1 cellular context compared by ENCODE assay signal in genomic region chr5:142720561-142721275, GRCh38.
TF ChIP-seq lines count a peak whose summit lies in the region.

No MANE protein-coding gene starts in this region.

TF ChIP-seq in HepG2, 621 proteins besides CTCF, POLR2A, EP300 and RAD21 (continued from another document and continues in another):
- TF ChIP-seq ETV5 (CRISPR knock-in tag; IDR thresholded peaks at IDR 0.05; ENCODE audit: borderline replicate concordance) (peak; percentile 16; the same call in 1 of the 2 replicates), NR3C1 (CRISPR knock-in tag; IDR thresholded peaks at IDR 0.05) (no peak), FOXA3 (CRISPR knock-in tag; IDR thresholded peaks at IDR 0.05) (peak; percentile 59), NFYB (CRISPR knock-in tag; IDR thresholded peaks at IDR 0.05) (no peak), HMG20A (CRISPR knock-in tag; IDR thresholded peaks at IDR 0.05; ENCODE audit: borderline replicate concordance) (peak; percentile 28; the same call in 1 of the 2 replicates), ZGPAT (CRISPR knock-in tag; IDR thresholded peaks at IDR 0.05) (0 out of 2 replicates have a peak, but pooled peaks have one; percentile 25), THRA (CRISPR knock-in tag; IDR thresholded peaks at IDR 0.05; ENCODE audit: borderline replicate concordance) (peak; percentile 27; the same call in 1 of the 2 replicates), AHR (CRISPR knock-in tag; IDR thresholded peaks at IDR 0.05) (no peak), ZNF260 (CRISPR knock-in tag; IDR thresholded peaks at IDR 0.05; ENCODE audit: borderline replicate concordance, low read depth) (no peak), ZNF644 (CRISPR knock-in tag; IDR thresholded peaks at IDR 0.05; ENCODE audit: low read depth) (no peak), SKI (IDR thresholded peaks at IDR 0.05; ENCODE audit: partially characterized antibody) (no peak), FOXP1 (IDR thresholded peaks at IDR 0.05) (no peak), FOXP1 (CRISPR knock-in tag; IDR thresholded peaks at IDR 0.05) (peak; percentile 50; the same call in 1 of the 2 replicates), SRF (IDR thresholded peaks at IDR 0.05; ENCODE audit: low read depth, low read length) (no peak), GLI4 (CRISPR knock-in tag; IDR thresholded peaks at IDR 0.05; ENCODE audit: borderline replicate concordance) (no peak), CCDC6 (CRISPR knock-in tag; IDR thresholded peaks at IDR 0.05) (no peak), NPAS2 (CRISPR knock-in tag; IDR thresholded peaks at IDR 0.05; ENCODE audit: borderline replicate concordance) (no peak), ZNF598 (CRISPR knock-in tag; IDR thresholded peaks at IDR 0.05; ENCODE audit: borderline replicate concordance) (no peak), ERF (CRISPR knock-in tag; IDR thresholded peaks at IDR 0.05) (no peak), ZNF704 (CRISPR knock-in tag; IDR thresholded peaks at IDR 0.05; ENCODE audit: borderline replicate concordance) (no peak), ZNF44 (CRISPR knock-in tag; IDR thresholded peaks at IDR 0.05) (no peak), ZNF205 (CRISPR knock-in tag; IDR thresholded peaks at IDR 0.05) (no peak), NCOA1 (CRISPR knock-in tag; IDR thresholded peaks at IDR 0.05) (no peak), ZNF772 (CRISPR knock-in tag; IDR thresholded peaks at IDR 0.05) (no peak), HDAC2 (CRISPR knock-in tag; IDR thresholded peaks at IDR 0.05) (no peak), PHF20 (CRISPR knock-in tag; IDR thresholded peaks at IDR 0.05) (no peak), ZNF30 (CRISPR knock-in tag; IDR thresholded peaks at IDR 0.05) (no peak), CHD4 (IDR thresholded peaks at IDR 0.05; ENCODE audit: borderline replicate concordance, low read length) (no peak), THYN1 (CRISPR knock-in tag; IDR thresholded peaks at IDR 0.05; ENCODE audit: borderline replicate concordance, low read depth) (no peak), ZNF547 (CRISPR knock-in tag; IDR thresholded peaks at IDR 0.05) (no peak), NFKB2 (CRISPR knock-in tag; IDR thresholded peaks at IDR 0.05; ENCODE audit: borderline replicate concordance) (no peak), SP5 (CRISPR knock-in tag; IDR thresholded peaks at IDR 0.05; ENCODE audit: borderline replicate concordance, low read depth) (no peak), TAF1 (CRISPR knock-in tag; IDR thresholded peaks at IDR 0.05) (no peak), CCAR2 (optimal IDR thresholded peaks at IDR 0.05; ENCODE audit: low read depth, low read length) (no peak), KDM5B (CRISPR knock-in tag; IDR thresholded peaks at IDR 0.05; ENCODE audit: borderline replicate concordance) (no peak), ZC3H13 (CRISPR knock-in tag; IDR thresholded peaks at IDR 0.05) (no peak), CEBPB (IDR thresholded peaks at IDR 0.05; ENCODE audit: borderline replicate concordance, low read depth, low read length) (no peak), KAT8 (CRISPR knock-in tag; IDR thresholded peaks at IDR 0.05) (no peak), CAMTA2 (CRISPR knock-in tag; IDR thresholded peaks at IDR 0.05; ENCODE audit: borderline replicate concordance) (no peak), ZNF33B (CRISPR knock-in tag; IDR thresholded peaks at IDR 0.05) (no peak), ZNF652 (CRISPR knock-in tag; IDR thresholded peaks at IDR 0.05; ENCODE audit: borderline replicate concordance, low read depth) (no peak), GATAD1 (CRISPR knock-in tag; IDR thresholded peaks at IDR 0.05) (no peak), ZNF225 (CRISPR knock-in tag; IDR thresholded peaks at IDR 0.05) (no peak)
- TF ChIP-seq, protein P1, sequence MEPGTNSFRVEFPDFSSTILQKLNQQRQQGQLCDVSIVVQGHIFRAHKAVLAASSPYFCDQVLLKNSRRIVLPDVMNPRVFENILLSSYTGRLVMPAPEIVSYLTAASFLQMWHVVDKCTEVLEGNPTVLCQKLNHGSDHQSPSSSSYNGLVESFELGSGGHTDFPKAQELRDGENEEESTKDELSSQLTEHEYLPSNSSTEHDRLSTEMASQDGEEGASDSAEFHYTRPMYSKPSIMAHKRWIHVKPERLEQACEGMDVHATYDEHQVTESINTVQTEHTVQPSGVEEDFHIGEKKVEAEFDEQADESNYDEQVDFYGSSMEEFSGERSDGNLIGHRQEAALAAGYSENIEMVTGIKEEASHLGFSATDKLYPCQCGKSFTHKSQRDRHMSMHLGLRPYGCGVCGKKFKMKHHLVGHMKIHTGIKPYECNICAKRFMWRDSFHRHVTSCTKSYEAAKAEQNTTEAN (CRISPR knock-in tag; conservative IDR thresholded peaks at IDR 0.05) = no peak
- TF ChIP-seq, protein P2, sequence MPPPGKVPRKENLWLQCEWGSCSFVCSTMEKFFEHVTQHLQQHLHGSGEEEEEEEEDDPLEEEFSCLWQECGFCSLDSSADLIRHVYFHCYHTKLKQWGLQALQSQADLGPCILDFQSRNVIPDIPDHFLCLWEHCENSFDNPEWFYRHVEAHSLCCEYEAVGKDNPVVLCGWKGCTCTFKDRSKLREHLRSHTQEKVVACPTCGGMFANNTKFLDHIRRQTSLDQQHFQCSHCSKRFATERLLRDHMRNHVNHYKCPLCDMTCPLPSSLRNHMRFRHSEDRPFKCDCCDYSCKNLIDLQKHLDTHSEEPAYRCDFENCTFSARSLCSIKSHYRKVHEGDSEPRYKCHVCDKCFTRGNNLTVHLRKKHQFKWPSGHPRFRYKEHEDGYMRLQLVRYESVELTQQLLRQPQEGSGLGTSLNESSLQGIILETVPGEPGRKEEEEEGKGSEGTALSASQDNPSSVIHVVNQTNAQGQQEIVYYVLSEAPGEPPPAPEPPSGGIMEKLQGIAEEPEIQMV (CRISPR knock-in tag; IDR thresholded peaks at IDR 0.05; ENCODE audit: low read depth) = no peak
- TF ChIP-seq, protein P3, sequence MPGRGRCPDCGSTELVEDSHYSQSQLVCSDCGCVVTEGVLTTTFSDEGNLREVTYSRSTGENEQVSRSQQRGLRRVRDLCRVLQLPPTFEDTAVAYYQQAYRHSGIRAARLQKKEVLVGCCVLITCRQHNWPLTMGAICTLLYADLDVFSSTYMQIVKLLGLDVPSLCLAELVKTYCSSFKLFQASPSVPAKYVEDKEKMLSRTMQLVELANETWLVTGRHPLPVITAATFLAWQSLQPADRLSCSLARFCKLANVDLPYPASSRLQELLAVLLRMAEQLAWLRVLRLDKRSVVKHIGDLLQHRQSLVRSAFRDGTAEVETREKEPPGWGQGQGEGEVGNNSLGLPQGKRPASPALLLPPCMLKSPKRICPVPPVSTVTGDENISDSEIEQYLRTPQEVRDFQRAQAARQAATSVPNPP (CRISPR knock-in tag; IDR thresholded peaks at IDR 0.05) = no peak
- TF ChIP-seq, protein P4, sequence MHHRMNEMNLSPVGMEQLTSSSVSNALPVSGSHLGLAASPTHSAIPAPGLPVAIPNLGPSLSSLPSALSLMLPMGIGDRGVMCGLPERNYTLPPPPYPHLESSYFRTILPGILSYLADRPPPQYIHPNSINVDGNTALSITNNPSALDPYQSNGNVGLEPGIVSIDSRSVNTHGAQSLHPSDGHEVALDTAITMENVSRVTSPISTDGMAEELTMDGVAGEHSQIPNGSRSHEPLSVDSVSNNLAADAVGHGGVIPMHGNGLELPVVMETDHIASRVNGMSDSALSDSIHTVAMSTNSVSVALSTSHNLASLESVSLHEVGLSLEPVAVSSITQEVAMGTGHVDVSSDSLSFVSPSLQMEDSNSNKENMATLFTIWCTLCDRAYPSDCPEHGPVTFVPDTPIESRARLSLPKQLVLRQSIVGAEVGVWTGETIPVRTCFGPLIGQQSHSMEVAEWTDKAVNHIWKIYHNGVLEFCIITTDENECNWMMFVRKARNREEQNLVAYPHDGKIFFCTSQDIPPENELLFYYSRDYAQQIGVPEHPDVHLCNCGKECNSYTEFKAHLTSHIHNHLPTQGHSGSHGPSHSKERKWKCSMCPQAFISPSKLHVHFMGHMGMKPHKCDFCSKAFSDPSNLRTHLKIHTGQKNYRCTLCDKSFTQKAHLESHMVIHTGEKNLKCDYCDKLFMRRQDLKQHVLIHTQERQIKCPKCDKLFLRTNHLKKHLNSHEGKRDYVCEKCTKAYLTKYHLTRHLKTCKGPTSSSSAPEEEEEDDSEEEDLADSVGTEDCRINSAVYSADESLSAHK (CRISPR knock-in tag; IDR thresholded peaks at IDR 0.05; ENCODE audit: borderline replicate concordance) = no peak
- TF ChIP-seq, protein P5, sequence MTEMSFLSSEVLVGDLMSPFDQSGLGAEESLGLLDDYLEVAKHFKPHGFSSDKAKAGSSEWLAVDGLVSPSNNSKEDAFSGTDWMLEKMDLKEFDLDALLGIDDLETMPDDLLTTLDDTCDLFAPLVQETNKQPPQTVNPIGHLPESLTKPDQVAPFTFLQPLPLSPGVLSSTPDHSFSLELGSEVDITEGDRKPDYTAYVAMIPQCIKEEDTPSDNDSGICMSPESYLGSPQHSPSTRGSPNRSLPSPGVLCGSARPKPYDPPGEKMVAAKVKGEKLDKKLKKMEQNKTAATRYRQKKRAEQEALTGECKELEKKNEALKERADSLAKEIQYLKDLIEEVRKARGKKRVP (CRISPR knock-in tag; IDR thresholded peaks at IDR 0.05) = peak in 1 of 2 experiments; percentile 68; a peak in 2 of 4 replicates
- TF ChIP-seq, protein P6, sequence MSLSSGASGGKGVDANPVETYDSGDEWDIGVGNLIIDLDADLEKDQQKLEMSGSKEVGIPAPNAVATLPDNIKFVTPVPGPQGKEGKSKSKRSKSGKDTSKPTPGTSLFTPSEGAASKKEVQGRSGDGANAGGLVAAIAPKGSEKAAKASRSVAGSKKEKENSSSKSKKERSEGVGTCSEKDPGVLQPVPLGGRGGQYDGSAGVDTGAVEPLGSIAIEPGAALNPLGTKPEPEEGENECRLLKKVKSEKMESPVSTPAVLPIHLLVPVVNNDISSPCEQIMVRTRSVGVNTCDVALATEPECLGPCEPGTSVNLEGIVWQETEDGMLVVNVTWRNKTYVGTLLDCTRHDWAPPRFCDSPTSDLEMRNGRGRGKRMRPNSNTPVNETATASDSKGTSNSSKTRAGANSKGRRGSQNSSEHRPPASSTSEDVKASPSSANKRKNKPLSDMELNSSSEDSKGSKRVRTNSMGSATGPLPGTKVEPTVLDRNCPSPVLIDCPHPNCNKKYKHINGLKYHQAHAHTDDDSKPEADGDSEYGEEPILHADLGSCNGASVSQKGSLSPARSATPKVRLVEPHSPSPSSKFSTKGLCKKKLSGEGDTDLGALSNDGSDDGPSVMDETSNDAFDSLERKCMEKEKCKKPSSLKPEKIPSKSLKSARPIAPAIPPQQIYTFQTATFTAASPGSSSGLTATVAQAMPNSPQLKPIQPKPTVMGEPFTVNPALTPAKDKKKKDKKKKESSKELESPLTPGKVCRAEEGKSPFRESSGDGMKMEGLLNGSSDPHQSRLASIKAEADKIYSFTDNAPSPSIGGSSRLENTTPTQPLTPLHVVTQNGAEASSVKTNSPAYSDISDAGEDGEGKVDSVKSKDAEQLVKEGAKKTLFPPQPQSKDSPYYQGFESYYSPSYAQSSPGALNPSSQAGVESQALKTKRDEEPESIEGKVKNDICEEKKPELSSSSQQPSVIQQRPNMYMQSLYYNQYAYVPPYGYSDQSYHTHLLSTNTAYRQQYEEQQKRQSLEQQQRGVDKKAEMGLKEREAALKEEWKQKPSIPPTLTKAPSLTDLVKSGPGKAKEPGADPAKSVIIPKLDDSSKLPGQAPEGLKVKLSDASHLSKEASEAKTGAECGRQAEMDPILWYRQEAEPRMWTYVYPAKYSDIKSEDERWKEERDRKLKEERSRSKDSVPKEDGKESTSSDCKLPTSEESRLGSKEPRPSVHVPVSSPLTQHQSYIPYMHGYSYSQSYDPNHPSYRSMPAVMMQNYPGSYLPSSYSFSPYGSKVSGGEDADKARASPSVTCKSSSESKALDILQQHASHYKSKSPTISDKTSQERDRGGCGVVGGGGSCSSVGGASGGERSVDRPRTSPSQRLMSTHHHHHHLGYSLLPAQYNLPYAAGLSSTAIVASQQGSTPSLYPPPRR (CRISPR knock-in tag; IDR thresholded peaks at IDR 0.05; ENCODE audit: borderline replicate concordance) = peak; percentile 77; the same call in 1 of the 2 replicates
- TF ChIP-seq, protein P7, sequence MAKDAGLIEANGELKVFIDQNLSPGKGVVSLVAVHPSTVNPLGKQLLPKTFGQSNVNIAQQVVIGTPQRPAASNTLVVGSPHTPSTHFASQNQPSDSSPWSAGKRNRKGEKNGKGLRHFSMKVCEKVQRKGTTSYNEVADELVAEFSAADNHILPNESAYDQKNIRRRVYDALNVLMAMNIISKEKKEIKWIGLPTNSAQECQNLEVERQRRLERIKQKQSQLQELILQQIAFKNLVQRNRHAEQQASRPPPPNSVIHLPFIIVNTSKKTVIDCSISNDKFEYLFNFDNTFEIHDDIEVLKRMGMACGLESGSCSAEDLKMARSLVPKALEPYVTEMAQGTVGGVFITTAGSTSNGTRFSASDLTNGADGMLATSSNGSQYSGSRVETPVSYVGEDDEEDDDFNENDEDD (CRISPR knock-in tag; IDR thresholded peaks at IDR 0.05; ENCODE audit: borderline replicate concordance) = no peak
